ENCODE assay signal across 11 cellular contexts in the genomic region with DNA sequence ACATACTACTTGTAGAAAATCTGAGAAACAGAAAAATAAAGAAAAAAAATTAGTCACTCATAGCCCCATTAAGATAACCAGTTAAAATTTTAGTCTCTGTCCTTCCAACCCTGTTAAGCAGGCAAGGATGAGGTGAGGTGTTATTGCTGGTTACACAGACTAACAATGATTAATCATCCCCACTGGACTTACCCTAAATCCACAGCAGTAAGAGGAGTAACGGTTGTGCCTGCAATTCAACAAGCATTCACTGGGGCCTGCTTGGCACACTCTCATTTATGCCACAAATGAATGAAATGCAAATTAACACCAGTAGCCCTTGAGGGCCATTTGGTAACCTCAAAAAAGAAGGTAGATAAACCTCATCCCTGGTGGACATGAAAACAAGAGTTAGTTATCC. TPM values are rescaled to one million over a fixed set of nuclear protein-coding genes. Genes with fewer than 3 reads are reported as not detected.
DNase-seq lines count a peak whose midpoint lies in the region; ATAC-seq and TF ChIP-seq lines count a peak whose summit lies in the region.
"Had no signal": no experiment of that assay in that cellular context is flagged by ENCODE, and none has a peak within 500 bp of the region (broad histone marks: within the 10 kb centered on the region; RNA-seq: fewer than 3 reads in every experiment).

No MANE protein-coding gene starts in this region.

- no peaks in the 10 kb centered on the region for H3K9me3 Mint-ChIP-seq in effector memory CD8-positive, alpha-beta T cell
- H3K9me3 Mint-ChIP-seq: central memory CD8-positive, alpha-beta T cell had no signal

- no peak overlapping the region for H3K4me3 Mint-ChIP-seq in effector memory CD8-positive, alpha-beta T cell
- H3K4me3 Mint-ChIP-seq: central memory CD8-positive, alpha-beta T cell had no signal

- no peak overlapping the region for H3K27ac Mint-ChIP-seq in effector memory CD8-positive, alpha-beta T cell

- TF ChIP-seq CTCF in GM20000 (IDR thresholded peaks at IDR 0.05; ENCODE audit: extremely low read depth, missing control alignments) (no peak), dorsolateral prefrontal cortex (IDR thresholded peaks at IDR 0.05 in 54 of 56, conservative IDR thresholded peaks at IDR 0.05 in 2 of 56; ENCODE audit: low read depth in 1 of 56, partially characterized antibody in 56 of 56) (no peak)

- peaks cover 2% of the 10 kb centered on the region for H3K36me3 Mint-ChIP-seq in effector memory CD8-positive, alpha-beta T cell (ENCODE audit: insufficient read depth)

- peaks cover 28 to 36% of the 10 kb centered on the region in 2 donors for H3K27me3 Mint-ChIP-seq in effector memory CD8-positive, alpha-beta T cell

- no peak overlapping the region for H3K27ac ChIP-seq in dorsolateral prefrontal cortex

- DNase-seq in EL (peak; percentile 49), NCI-H226 (peak; percentile 51), glomerular visceral epithelial cell (ENCODE audit: extremely low spot score) (peak; percentile 76), GM20000 (ENCODE audit: low spot score) (no peak), dorsolateral prefrontal cortex (no peak)
- DNase-seq in effector memory CD8-positive, alpha-beta T cell, result no peak
- DNase-seq: DMS153, NCI-H2171 had no signal

- no peaks in the 10 kb centered on the region for H3K27me3 ChIP-seq in dorsolateral prefrontal cortex

- intact Hi-C loops in dorsolateral prefrontal cortex (cut with DNase I), result loop anchor here in 1 of 2 donors (10.0 kb wide), 1 partner anchor 344 kb away; the partner anchor contains the start of gene ARSB

- H3K4me1 Mint-ChIP-seq in effector memory CD8-positive, alpha-beta T cell (ENCODE audit: low read depth in 2 of 2), result no peaks in the 10 kb centered on the region
- H3K4me1 Mint-ChIP-seq: central memory CD8-positive, alpha-beta T cell had no signal

- peak; percentile 72 for ATAC-seq in GM21619 (IDR thresholded peaks at IDR 0.05; ENCODE audit: unreplicated experiment)
- ATAC-seq in GM18519 (IDR thresholded peaks at IDR 0.05; ENCODE audit: low FRiP score, unreplicated experiment), result no peak
- ATAC-seq in effector memory CD8-positive, alpha-beta T cell (replicated peaks), result no peak

- no peak overlapping the region for H3K4me3 ChIP-seq in dorsolateral prefrontal cortex

RNA-seq across cellular contexts. Expression of gene LHFPL2, which starts 8.0 kb away (rescaled TPM):
- total RNA-seq in dorsolateral prefrontal cortex, result 10 to 100 TPM in 118 of 120 experiments, 1 to 10 TPM in 2; 8.2 to 40.9 (median 18.7) TPM

Comparison
In these comparisons a context has a peak if more than half of its experiments do, and no peak if none do; other contexts are left out.
1. DNase-seq: peak in EL (single experiment), NCI-H226 (single experiment) and glomerular visceral epithelial cell (single experiment); none in GM20000 (single experiment), effector memory CD8-positive, alpha-beta T cell (0 of 3) and dorsolateral prefrontal cortex (0 of 10).